In genomic region chr11:116697639-116698038, GRCh38 we compare ENCODE assay signal across 18 cellular contexts.
DNase-seq lines count a peak whose midpoint lies in the region; ATAC-seq and TF ChIP-seq lines count a peak whose summit lies in the region.
"Had no signal": no experiment of that assay in that cellular context is flagged by ENCODE, and none has a peak within 500 bp of the region (broad histone marks: within the 10 kb centered on the region; RNA-seq: fewer than 3 reads in every experiment).

No MANE protein-coding gene starts in this region.

- TF ChIP-seq CTCF in lung (IDR thresholded peaks at IDR 0.05; ENCODE audit: control extremely low read depth, extremely low read depth) (no peak), testis (IDR thresholded peaks at IDR 0.05) (no peak)

- peaks cover 10% of the 10 kb centered on the region for H3K27me3 Mint-ChIP-seq in activated CD4-positive, alpha-beta memory T cell treated with anti-CD3 and anti-CD28 coated beads, Interleukin-2, amount 10 ng/mL, durations not matched to agents 7 days and 5 days
- H3K27me3 Mint-ChIP-seq in activated CD4-positive, alpha-beta memory T cell treated with anti-CD3 and anti-CD28 coated beads for 36 hours: no peaks in the 10 kb centered on the region
- no peaks in the 10 kb centered on the region for H3K27me3 Mint-ChIP-seq in T-helper 2 cell treated with Interferon-gamma antibody and Interleukin-4, amounts not matched to agents 5 μg/mL and 100 μg/mL, for 36 hours (ENCODE audit: low read depth)
- peaks cover 7% of the 10 kb centered on the region for H3K27me3 Mint-ChIP-seq in activated naive CD8-positive, alpha-beta T cell treated with anti-CD3 and anti-CD28 coated beads, Interleukin-2, amount 50 U/mL, for 24 hours

- 73 to 76% methylated on average over 7 of the region's 7 CpGs for WGBS in lung, 2 donors
- WGBS in testis, 2 donors: 68 to 94% methylated on average over 4 to 6 of the region's 7 CpGs

- no peak overlapping the region for H3K4me3 Mint-ChIP-seq in activated CD4-positive, alpha-beta memory T cell treated with anti-CD3 and anti-CD28 coated beads, Interleukin-2, amount 10 ng/mL, durations not matched to agents 7 days and 5 days
- no peak overlapping the region for H3K4me3 Mint-ChIP-seq in activated CD4-positive, alpha-beta memory T cell treated with anti-CD3 and anti-CD28 coated beads for 36 hours
- H3K4me3 Mint-ChIP-seq in T-helper 2 cell treated with Interferon-gamma antibody and Interleukin-4, amounts not matched to agents 5 μg/mL and 100 μg/mL, for 36 hours: no peak overlapping the region
- no peak overlapping the region for H3K4me3 Mint-ChIP-seq in activated naive CD8-positive, alpha-beta T cell treated with anti-CD3 and anti-CD28 coated beads, Interleukin-2, amount 50 U/mL, for 24 hours

- POLR2A ChIA-PET in activated CD4-positive, alpha-beta memory T cell treated with anti-CD3 and anti-CD28 coated beads, Interleukin-2, amount 10 ng/mL, durations not matched to agents 7 days and 5 days (lab: Charles Lee): no interaction called here
- POLR2A ChIA-PET in activated CD4-positive, alpha-beta memory T cell treated with anti-CD3 and anti-CD28 coated beads for 36 hours (lab: Charles Lee): no interaction called here

- TF ChIP-seq POLR2A in testis (IDR thresholded peaks at IDR 0.05): no peak

- H3K4me1 ChIP-seq in lung (ENCODE audit: control insufficient read depth in 2 of 2, insufficient read depth in 2 of 2, low read length in 2 of 2): peaks cover 0 to 1% of the 10 kb centered on the region in 2 donors
- no peaks in the 10 kb centered on the region for H3K4me1 ChIP-seq in testis

- H3K27ac ChIP-seq in lung (ENCODE audit: low read depth in 1 of 2, low read length in 1 of 2) (no peak overlapping the region), testis (no peak overlapping the region)
- H3K27ac ChIP-seq: 22Rv1, C4-2B had no signal

- H3K4me3 ChIP-seq in lung: no peak overlapping the region
- no peak overlapping the region for H3K4me3 ChIP-seq in testis

- H3K27ac Mint-ChIP-seq in activated CD4-positive, alpha-beta memory T cell treated with anti-CD3 and anti-CD28 coated beads, Interleukin-2, amount 10 ng/mL, durations not matched to agents 7 days and 5 days: no peak overlapping the region
- no peak overlapping the region for H3K27ac Mint-ChIP-seq in activated CD4-positive, alpha-beta memory T cell treated with anti-CD3 and anti-CD28 coated beads for 36 hours
- H3K27ac Mint-ChIP-seq in T-helper 2 cell treated with Interferon-gamma antibody and Interleukin-4, amounts not matched to agents 5 μg/mL and 100 μg/mL, for 36 hours: no peak overlapping the region
- H3K27ac Mint-ChIP-seq in activated naive CD8-positive, alpha-beta T cell treated with anti-CD3 and anti-CD28 coated beads, Interleukin-2, amount 50 U/mL, for 24 hours: no peak overlapping the region

- no peaks in the 10 kb centered on the region for H3K27me3 ChIP-seq in lung (ENCODE audit: control insufficient read depth, insufficient read depth)
- H3K27me3 ChIP-seq in testis: no peaks in the 10 kb centered on the region

- H3K9me3 ChIP-seq in lung (ENCODE audit: control insufficient read depth in 2 of 2, insufficient read depth in 1 of 2, low read length in 1 of 2) (no peaks in the 10 kb centered on the region), testis (no peaks in the 10 kb centered on the region)

- peaks cover 3% of the 10 kb centered on the region for H3K4me1 Mint-ChIP-seq in activated CD4-positive, alpha-beta memory T cell treated with anti-CD3 and anti-CD28 coated beads, Interleukin-2, amount 10 ng/mL, durations not matched to agents 7 days and 5 days
- H3K4me1 Mint-ChIP-seq in activated CD4-positive, alpha-beta memory T cell treated with anti-CD3 and anti-CD28 coated beads for 36 hours (ENCODE audit: low read depth): no peaks in the 10 kb centered on the region
- no peaks in the 10 kb centered on the region for H3K4me1 Mint-ChIP-seq in T-helper 2 cell treated with Interferon-gamma antibody and Interleukin-4, amounts not matched to agents 5 μg/mL and 100 μg/mL, for 36 hours (ENCODE audit: low read depth)
- H3K4me1 Mint-ChIP-seq in activated naive CD8-positive, alpha-beta T cell treated with anti-CD3 and anti-CD28 coated beads, Interleukin-2, amount 50 U/mL, for 24 hours: no peaks in the 10 kb centered on the region

- CTCF ChIA-PET in activated CD4-positive, alpha-beta memory T cell treated with anti-CD3 and anti-CD28 coated beads, Interleukin-2, amount 10 ng/mL, durations not matched to agents 7 days and 5 days (lab: Charles Lee): no interaction called here
- CTCF ChIA-PET in activated CD4-positive, alpha-beta memory T cell treated with anti-CD3 and anti-CD28 coated beads for 36 hours (lab: Charles Lee): no interaction called here

- intact Hi-C loops in activated CD4-positive, alpha-beta memory T cell treated with anti-CD3 and anti-CD28 coated beads for 36 hours (cut with micrococcal nuclease): no loop called here
- intact Hi-C loops in testis (cut with DNase I; ENCODE audit: low total_unique reads): no loop called here

- H3K36me3 Mint-ChIP-seq in activated CD4-positive, alpha-beta memory T cell treated with anti-CD3 and anti-CD28 coated beads, Interleukin-2, amount 10 ng/mL, durations not matched to agents 7 days and 5 days (ENCODE audit: low read depth): no peaks in the 10 kb centered on the region
- H3K36me3 Mint-ChIP-seq in activated CD4-positive, alpha-beta memory T cell treated with anti-CD3 and anti-CD28 coated beads for 36 hours: no peaks in the 10 kb centered on the region
- H3K36me3 Mint-ChIP-seq in T-helper 2 cell treated with Interferon-gamma antibody and Interleukin-4, amounts not matched to agents 5 μg/mL and 100 μg/mL, for 36 hours (ENCODE audit: low read depth): no peaks in the 10 kb centered on the region
- H3K36me3 Mint-ChIP-seq in activated naive CD8-positive, alpha-beta T cell treated with anti-CD3 and anti-CD28 coated beads, Interleukin-2, amount 50 U/mL, for 24 hours (ENCODE audit: low read depth): no peaks in the 10 kb centered on the region

- peak; percentile 8 for DNase-seq in activated CD4-positive, alpha-beta memory T cell treated with anti-CD3 and anti-CD28 coated beads, Interleukin-2, amount 10 ng/mL, durations not matched to agents 7 days and 5 days
- no peak for DNase-seq in activated CD4-positive, alpha-beta memory T cell treated with anti-CD3 and anti-CD28 coated beads for 36 hours
- DNase-seq in ecto neural progenitor cell (ENCODE audit: low spot score) (peak; percentile 24), lung (ENCODE audit: low spot score) (peak; percentile 24), testis (peak; percentile 7), NCI-H1092 (lab: John Stamatoyannopoulos, UW) (no peak)
- DNase-seq in T-helper 2 cell treated with Interferon-gamma antibody and Interleukin-4, amounts not matched to agents 5 μg/mL and 100 μg/mL, for 36 hours (ENCODE audit: low spot score): no peak
- DNase-seq in activated naive CD8-positive, alpha-beta T cell treated with anti-CD3 and anti-CD28 coated beads, Interleukin-2, amount 50 U/mL, for 24 hours: no peak
- DNase-seq: AML-193, DMS79 treated with DMSO at 0.1 percent for 48 hours, GOT3, NCI-H1105, NCI-H2081, NCI-H2171 treated with DMSO at 0.1 percent for 48 hours, NCI-H748 treated with DMSO at 0.1 percent for 48 hours, Right ventricle myocardium superior had no signal

- H3K36me3 ChIP-seq in lung (ENCODE audit: control insufficient read depth in 2 of 2, insufficient read depth in 2 of 2, low read length in 2 of 2) (no peaks in the 10 kb centered on the region), testis (ENCODE audit: low read depth, missing control alignments) (no peaks in the 10 kb centered on the region)

- no peak for ATAC-seq in lung (ENCODE audit: insufficient read depth, low FRiP score)
- ATAC-seq in activated naive CD8-positive, alpha-beta T cell treated with anti-CD3 and anti-CD28 coated beads, Interleukin-2, amount 50 U/mL, for 24 hours: no peak

- no peaks in the 10 kb centered on the region for H3K9me3 Mint-ChIP-seq in activated CD4-positive, alpha-beta memory T cell treated with anti-CD3 and anti-CD28 coated beads, Interleukin-2, amount 10 ng/mL, durations not matched to agents 7 days and 5 days
- H3K9me3 Mint-ChIP-seq in activated CD4-positive, alpha-beta memory T cell treated with anti-CD3 and anti-CD28 coated beads for 36 hours: no peaks in the 10 kb centered on the region
- no peaks in the 10 kb centered on the region for H3K9me3 Mint-ChIP-seq in T-helper 2 cell treated with Interferon-gamma antibody and Interleukin-4, amounts not matched to agents 5 μg/mL and 100 μg/mL, for 36 hours
- no peaks in the 10 kb centered on the region for H3K9me3 Mint-ChIP-seq in activated naive CD8-positive, alpha-beta T cell treated with anti-CD3 and anti-CD28 coated beads, Interleukin-2, amount 50 U/mL, for 24 hours

Comparison
In these comparisons a context has a peak if more than half of its experiments do, and no peak if none do; other contexts are left out.
1. DNase-seq: peak in activated CD4-positive, alpha-beta memory T cell treated with anti-CD3 and anti-CD28 coated beads, Interleukin-2, amount 10 ng/mL, durations not matched to agents 7 days and 5 days (single experiment), ecto neural progenitor cell (single experiment), lung (single experiment) and testis (single experiment); none in activated CD4-positive, alpha-beta memory T cell treated with anti-CD3 and anti-CD28 coated beads for 36 hours (single experiment), T-helper 2 cell treated with Interferon-gamma antibody and Interleukin-4, amounts not matched to agents 5 μg/mL and 100 μg/mL, for 36 hours (single experiment), activated naive CD8-positive, alpha-beta T cell treated with anti-CD3 and anti-CD28 coated beads, Interleukin-2, amount 50 U/mL, for 24 hours (single experiment) and NCI-H1092 (single experiment).